24 cellular contexts compared by ENCODE assay signal in genomic region chr1:61073871-61074270, GRCh38.
"Had no signal": no experiment of that assay in that cellular context is flagged by ENCODE, and none has a peak within 500 bp of the region (broad histone marks: within the 10 kb centered on the region; RNA-seq: fewer than 3 reads in every experiment).

No MANE protein-coding gene starts in this region.

- H3K4me3 ChIP-seq: neural progenitor cell, ovary, psoas muscle, right lobe of liver, sigmoid colon, stomach, thoracic aorta, thyroid gland, tibial nerve, upper lobe of right lung, uterus had no signal

- ATAC-seq: natural killer cell; psoas muscle; right cardiac atrium; right lobe of liver; stimulated activated effector memory CD8-positive, alpha-beta T cell treated with anti-CD3 and anti-CD28 coated beads, Interleukin-12 subunit alpha, Interleukin-12 subunit beta, amount 100 ng/mL, for 72 hours; stimulated activated naive B cell treated with anti-CD40 and anti-IgM and Interleukin-4, amounts not matched to agents 10 μg/mL and 1 μg/mL and 100 μg/mL, for 72 hours; upper lobe of right lung had no signal

- H3K79me2 ChIP-seq: parathyroid adenoma had no signal

- H3K27me3 ChIP-seq: ovary, right lobe of liver, sigmoid colon, stomach, thyroid gland, tibial nerve, upper lobe of right lung, uterus had no signal

- H2AFZ ChIP-seq: neural progenitor cell, parathyroid adenoma had no signal

- H3K4me2 ChIP-seq: neural progenitor cell had no signal

- H3K9ac ChIP-seq: neural progenitor cell, parathyroid adenoma had no signal

- DNase-seq: natural killer cell; occipital lobe; ovary; posterior cingulate gyrus; psoas muscle; right cardiac atrium; right lobe of liver; sigmoid colon; small intestine; stimulated activated CD4-positive, alpha-beta T cell treated with anti-CD3 and anti-CD28 coated beads, Interleukin-15, amount 100 ng/mL, for 24 hours; stimulated activated CD4-positive, alpha-beta T cell treated with anti-CD3 and anti-CD28 coated beads, Interleukin-2, amount 100 ng/mL, for 24 hours; stimulated activated CD4-positive, alpha-beta T cell treated with anti-CD3 and anti-CD28 coated beads, Interleukin-2, amount 100 ng/mL, for 48 hours; stimulated activated CD4-positive, alpha-beta T cell treated with anti-CD3 and anti-CD28 coated beads, Interleukin-4, amount 100 ng/mL, for 24 hours; stimulated activated naive B cell treated with anti-CD40 and anti-IgM and Interleukin-4, amounts not matched to agents 10 μg/mL and 1 μg/mL and 100 μg/mL, for 72 hours; stimulated activated naive CD4-positive, alpha-beta T cell treated with Interleukin-2 at 50 U/mL for 16 hours; stomach; thyroid gland; upper lobe of right lung; uterus had no signal

- H3K27ac ChIP-seq: neural progenitor cell, ovary, parathyroid adenoma, psoas muscle, right lobe of liver, sigmoid colon, stomach, thoracic aorta, thyroid gland, tibial nerve, upper lobe of right lung, uterus had no signal

- H3K9me3 ChIP-seq: ovary, psoas muscle, right lobe of liver, sigmoid colon, stomach, thoracic aorta, thyroid gland, tibial nerve, upper lobe of right lung, uterus had no signal

- H3K36me3 ChIP-seq: neural progenitor cell, ovary, right lobe of liver, sigmoid colon, stomach, thoracic aorta, thyroid gland, tibial nerve, upper lobe of right lung, uterus had no signal
